In the genomic region with DNA sequence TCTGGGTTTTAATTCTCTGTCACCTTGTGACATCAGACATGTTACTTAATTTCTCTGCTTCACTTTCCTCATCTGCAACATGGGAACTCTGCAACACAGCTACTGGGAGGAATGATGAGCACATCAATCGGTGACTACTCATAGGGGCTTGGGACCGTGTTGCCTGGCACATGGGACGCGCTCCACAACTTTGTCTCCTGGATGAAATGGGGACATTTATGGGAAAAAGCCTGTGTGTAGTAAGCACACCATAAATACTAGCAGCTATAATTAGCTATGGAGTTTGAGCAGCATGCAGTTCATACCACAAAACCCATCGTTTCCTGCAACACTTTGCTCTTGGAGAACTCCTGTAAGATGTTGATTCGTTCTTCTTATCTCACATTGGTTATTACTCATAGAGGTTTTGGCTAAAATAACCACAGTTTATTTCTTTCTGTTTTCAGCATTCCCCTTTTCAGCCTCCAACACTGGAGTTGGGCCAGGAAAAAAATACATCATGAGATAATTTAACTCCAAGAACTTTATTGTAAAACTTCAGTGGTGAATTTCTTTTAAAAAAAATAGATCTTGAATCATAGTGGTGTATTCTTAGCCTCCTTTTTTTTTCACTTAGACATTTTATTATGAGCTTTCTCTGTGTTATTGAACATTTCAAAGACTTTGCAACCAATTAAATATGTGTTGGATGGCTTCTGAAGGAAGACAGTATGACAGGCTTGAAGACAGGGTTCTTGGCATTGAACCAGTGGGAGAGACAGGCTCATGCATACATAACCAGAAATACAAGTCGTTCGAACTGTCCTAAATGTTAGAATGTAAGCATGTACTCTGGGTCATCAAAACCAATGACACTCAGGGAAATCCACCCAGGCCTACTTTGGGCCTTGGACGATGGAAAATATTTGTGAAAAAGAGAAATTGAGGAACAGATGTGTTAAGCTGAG, we compare ENCODE assay signal across 1 cellular context.
A peak's percentile ranks its signal among the peaks of the same experiment; 100 is the strongest.
TF ChIP-seq lines count a peak whose summit lies in the region.

No MANE protein-coding gene starts in this region.

TF ChIP-seq in SK-N-SH, 30 proteins besides CTCF, POLR2A, EP300 and RAD21 (continued from another document):
- TF ChIP-seq, protein P1, sequence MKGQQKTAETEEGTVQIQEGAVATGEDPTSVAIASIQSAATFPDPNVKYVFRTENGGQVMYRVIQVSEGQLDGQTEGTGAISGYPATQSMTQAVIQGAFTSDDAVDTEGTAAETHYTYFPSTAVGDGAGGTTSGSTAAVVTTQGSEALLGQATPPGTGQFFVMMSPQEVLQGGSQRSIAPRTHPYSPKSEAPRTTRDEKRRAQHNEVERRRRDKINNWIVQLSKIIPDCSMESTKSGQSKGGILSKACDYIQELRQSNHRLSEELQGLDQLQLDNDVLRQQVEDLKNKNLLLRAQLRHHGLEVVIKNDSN (IDR thresholded peaks at IDR 0.05; ENCODE audit: borderline replicate concordance, low read depth): no peak
- TF ChIP-seq RCOR1 (IDR thresholded peaks at IDR 0.05; ENCODE audit: low read length) (no peak), CHD2 (IDR thresholded peaks at IDR 0.05; ENCODE audit: low read length, partially characterized antibody) (no peak), MXI1 (IDR thresholded peaks at IDR 0.05; ENCODE audit: low read depth, low read length) (no peak), SMC3 (IDR thresholded peaks at IDR 0.05; ENCODE audit: low read depth, low read length) (no peak), SIN3A (IDR thresholded peaks at IDR 0.05; ENCODE audit: borderline replicate concordance, low read depth, low read length) (no peak), FOSL2 (IDR thresholded peaks at IDR 0.05; ENCODE audit: borderline replicate concordance, low read depth) (peak; percentile 75; the same call in 1 of the 2 replicates)
- TF ChIP-seq, protein P2, sequence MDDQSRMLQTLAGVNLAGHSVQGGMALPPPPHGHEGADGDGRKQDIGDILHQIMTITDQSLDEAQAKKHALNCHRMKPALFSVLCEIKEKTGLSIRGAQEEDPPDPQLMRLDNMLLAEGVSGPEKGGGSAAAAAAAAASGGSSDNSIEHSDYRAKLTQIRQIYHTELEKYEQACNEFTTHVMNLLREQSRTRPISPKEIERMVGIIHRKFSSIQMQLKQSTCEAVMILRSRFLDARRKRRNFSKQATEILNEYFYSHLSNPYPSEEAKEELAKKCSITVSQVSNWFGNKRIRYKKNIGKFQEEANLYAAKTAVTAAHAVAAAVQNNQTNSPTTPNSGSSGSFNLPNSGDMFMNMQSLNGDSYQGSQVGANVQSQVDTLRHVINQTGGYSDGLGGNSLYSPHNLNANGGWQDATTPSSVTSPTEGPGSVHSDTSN (IDR thresholded peaks at IDR 0.05): peak; percentile 58
- TF ChIP-seq, protein P3, sequence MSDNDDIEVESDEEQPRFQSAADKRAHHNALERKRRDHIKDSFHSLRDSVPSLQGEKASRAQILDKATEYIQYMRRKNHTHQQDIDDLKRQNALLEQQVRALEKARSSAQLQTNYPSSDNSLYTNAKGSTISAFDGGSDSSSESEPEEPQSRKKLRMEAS (IDR thresholded peaks at IDR 0.05; ENCODE audit: low read depth): peak; percentile 48
- TF ChIP-seq, protein P4, sequence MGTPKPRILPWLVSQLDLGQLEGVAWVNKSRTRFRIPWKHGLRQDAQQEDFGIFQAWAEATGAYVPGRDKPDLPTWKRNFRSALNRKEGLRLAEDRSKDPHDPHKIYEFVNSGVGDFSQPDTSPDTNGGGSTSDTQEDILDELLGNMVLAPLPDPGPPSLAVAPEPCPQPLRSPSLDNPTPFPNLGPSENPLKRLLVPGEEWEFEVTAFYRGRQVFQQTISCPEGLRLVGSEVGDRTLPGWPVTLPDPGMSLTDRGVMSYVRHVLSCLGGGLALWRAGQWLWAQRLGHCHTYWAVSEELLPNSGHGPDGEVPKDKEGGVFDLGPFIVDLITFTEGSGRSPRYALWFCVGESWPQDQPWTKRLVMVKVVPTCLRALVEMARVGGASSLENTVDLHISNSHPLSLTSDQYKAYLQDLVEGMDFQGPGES (IDR thresholded peaks at IDR 0.05; ENCODE audit: low read depth, low read length): no peak
